Comparison of ENCODE assay signal across 20 cellular contexts in genomic region chr4:47827339-47828047, GRCh38. TPM values are rescaled to one million over a fixed set of nuclear protein-coding genes. Genes with fewer than 3 reads are reported as not detected.
DNase-seq lines count a peak whose midpoint lies in the region; ATAC-seq and TF ChIP-seq lines count a peak whose summit lies in the region.
"Had no signal": no experiment of that assay in that cellular context is flagged by ENCODE, and none has a peak within 500 bp of the region (broad histone marks: within the 10 kb centered on the region; RNA-seq: fewer than 3 reads in every experiment).

No MANE protein-coding gene starts in this region.

- H3K4me1 Mint-ChIP-seq in activated naive CD8-positive, alpha-beta T cell treated with anti-CD3 and anti-CD28 coated beads, Interleukin-2, amount 10 ng/mL, durations not matched to agents 7 days and 5 days, result peaks cover 47% of the 10 kb centered on the region
- H3K4me1 Mint-ChIP-seq in activated naive CD8-positive, alpha-beta T cell treated with anti-CD3 and anti-CD28 coated beads for 36 hours, result peaks cover 14% of the 10 kb centered on the region
- H3K4me1 Mint-ChIP-seq in central memory CD8-positive, alpha-beta T cell, result peaks cover 5% of the 10 kb centered on the region

- H3K79me2 ChIP-seq in Loucy (ENCODE audit: insufficient read depth, low read length), result no peaks in the 10 kb centered on the region

- no peak overlapping the region for H3K9ac ChIP-seq in BLaER1 treated with 17β-estradiol and CSF1 and Interleukin-3, amounts not matched to agents 10 nM and 100 nM
- H3K9ac ChIP-seq in Loucy (ENCODE audit: low read depth, low read length, poor library complexity, severe bottlenecking), result no peak overlapping the region
- H3K9ac ChIP-seq: KMS-11 had no signal

- no peak overlapping the region for H3K27ac Mint-ChIP-seq in activated naive CD8-positive, alpha-beta T cell treated with anti-CD3 and anti-CD28 coated beads, Interleukin-2, amount 10 ng/mL, durations not matched to agents 7 days and 5 days
- no peak overlapping the region for H3K27ac Mint-ChIP-seq in activated naive CD8-positive, alpha-beta T cell treated with anti-CD3 and anti-CD28 coated beads for 36 hours
- H3K27ac Mint-ChIP-seq in central memory CD8-positive, alpha-beta T cell (ENCODE audit: low read depth), result peak overlapping the region; percentile 9

- H3K4me3 Mint-ChIP-seq in activated naive CD8-positive, alpha-beta T cell treated with anti-CD3 and anti-CD28 coated beads, Interleukin-2, amount 10 ng/mL, durations not matched to agents 7 days and 5 days, result peak overlapping the region; percentile 53
- no peak overlapping the region for H3K4me3 Mint-ChIP-seq in activated naive CD8-positive, alpha-beta T cell treated with anti-CD3 and anti-CD28 coated beads for 36 hours
- no peak overlapping the region for H3K4me3 Mint-ChIP-seq in central memory CD8-positive, alpha-beta T cell
- H3K4me3 Mint-ChIP-seq: CD8-positive, alpha-beta memory T cell had no signal

- H3K4me1 ChIP-seq in BLaER1 treated with 17β-estradiol and CSF1 and Interleukin-3, amounts not matched to agents 10 nM and 100 nM, result peaks cover 16 to 41% (median 38%) of the 10 kb centered on the region in 10 experiments
- peaks cover 32% of the 10 kb centered on the region for H3K4me1 ChIP-seq in Loucy (ENCODE audit: insufficient read depth, low read length, poor library complexity, severe bottlenecking)
- H3K4me1 ChIP-seq: A549 had no signal

- H3K27ac ChIP-seq in BLaER1 treated with 17β-estradiol and CSF1 and Interleukin-3, amounts not matched to agents 10 nM and 100 nM, result no peak overlapping the region
- H3K27ac ChIP-seq: A549, KMS-11 had no signal

- no peak for TF ChIP-seq CTCF in Loucy (conservative IDR thresholded peaks at IDR 0.05; ENCODE audit: low read length)

- no peaks in the 10 kb centered on the region for H3F3A ChIP-seq in Loucy (ENCODE audit: low read depth)

- no peak overlapping the region for H2AFZ ChIP-seq in Loucy (ENCODE audit: low read length)

- no peaks in the 10 kb centered on the region for H3K9me3 Mint-ChIP-seq in activated naive CD8-positive, alpha-beta T cell treated with anti-CD3 and anti-CD28 coated beads, Interleukin-2, amount 10 ng/mL, durations not matched to agents 7 days and 5 days
- H3K9me3 Mint-ChIP-seq in activated naive CD8-positive, alpha-beta T cell treated with anti-CD3 and anti-CD28 coated beads for 36 hours, result no peaks in the 10 kb centered on the region
- no peaks in the 10 kb centered on the region for H3K9me3 Mint-ChIP-seq in central memory CD8-positive, alpha-beta T cell
- H3K9me3 Mint-ChIP-seq: CD8-positive, alpha-beta memory T cell had no signal

- H3K9me3 ChIP-seq in BLaER1 treated with 17β-estradiol and CSF1 and Interleukin-3, amounts not matched to agents 10 nM and 100 nM (replicated peaks in 1 of 11), result peaks cover 1 to 5% (median 3%) of the 10 kb centered on the region in 11 experiments; a peak in 20 of 22 replicates
- H3K9me3 ChIP-seq in Loucy (ENCODE audit: insufficient read depth, low read depth, low read length), result no peaks in the 10 kb centered on the region
- H3K9me3 ChIP-seq: A549 had no signal

- H3K4me3 ChIP-seq in BLaER1 treated with 17β-estradiol and CSF1 and Interleukin-3, amounts not matched to agents 10 nM and 100 nM, result no peak overlapping the region
- H3K4me3 ChIP-seq in Loucy (ENCODE audit: low read length, poor library complexity, severe bottlenecking), result peak overlapping the region; percentile 14
- H3K4me3 ChIP-seq: A549 had no signal

- H3K27me3 Mint-ChIP-seq in activated naive CD8-positive, alpha-beta T cell treated with anti-CD3 and anti-CD28 coated beads, Interleukin-2, amount 10 ng/mL, durations not matched to agents 7 days and 5 days, result peaks cover 12% of the 10 kb centered on the region
- peaks cover 10% of the 10 kb centered on the region for H3K27me3 Mint-ChIP-seq in activated naive CD8-positive, alpha-beta T cell treated with anti-CD3 and anti-CD28 coated beads for 36 hours
- H3K27me3 Mint-ChIP-seq in central memory CD8-positive, alpha-beta T cell, result peaks cover 4% of the 10 kb centered on the region

- H3K9me2 ChIP-seq in Loucy (replicated peaks; ENCODE audit: low read depth, low read length), result no peaks in the 10 kb centered on the region

- H3K4me2 ChIP-seq in BLaER1 treated with 17β-estradiol and CSF1 and Interleukin-3, amounts not matched to agents 10 nM and 100 nM, result peak overlapping the region; percentile 23 to 80 (median 58); a peak in 21 of 22 replicates
- peak overlapping the region; percentile 73 for H3K4me2 ChIP-seq in Loucy (ENCODE audit: low read depth, low read length, poor library complexity, severe bottlenecking)
- H3K4me2 ChIP-seq: A549, KMS-11 had no signal

- DNase-seq in activated naive CD8-positive, alpha-beta T cell treated with anti-CD3 and anti-CD28 coated beads, Interleukin-2, amount 10 ng/mL, durations not matched to agents 7 days and 5 days, result no peak
- DNase-seq in activated naive CD8-positive, alpha-beta T cell treated with anti-CD3 and anti-CD28 coated beads for 36 hours, result no peak
- DNase-seq in central memory CD8-positive, alpha-beta T cell (ENCODE audit: low spot score in 2 of 2), result no peak
- no peak for DNase-seq in HuH-7 (ENCODE audit: low spot score)
- no peak for DNase-seq in activated CD8-positive, alpha-beta memory T cell treated with anti-CD3 and anti-CD28 coated beads, Interleukin-2, amount 50 U/mL, for 4 hours
- DNase-seq in NCI-H748 (lab: John Stamatoyannopoulos, UW; ENCODE audit: unreplicated experiment), result no peak
- DNase-seq: C1 segment of cervical spinal cord; CD8-positive, alpha-beta memory T cell; DMS79 treated with DMSO at 0.1 percent for 48 hours; NCI-H1092; NCI-H1436 treated with DMSO at 0.1 percent for 48 hours; NCI-H2081; NCI-H748 treated with DMSO at 0.1 percent for 48 hours; PC-3; RPMI8226 had no signal

- no peaks in the 10 kb centered on the region for H3K36me3 Mint-ChIP-seq in activated naive CD8-positive, alpha-beta T cell treated with anti-CD3 and anti-CD28 coated beads, Interleukin-2, amount 10 ng/mL, durations not matched to agents 7 days and 5 days
- no peaks in the 10 kb centered on the region for H3K36me3 Mint-ChIP-seq in activated naive CD8-positive, alpha-beta T cell treated with anti-CD3 and anti-CD28 coated beads for 36 hours
- H3K36me3 Mint-ChIP-seq in central memory CD8-positive, alpha-beta T cell (ENCODE audit: insufficient read depth), result no peaks in the 10 kb centered on the region
- H3K36me3 Mint-ChIP-seq: CD8-positive, alpha-beta memory T cell had no signal

- ATAC-seq in activated naive CD8-positive, alpha-beta T cell treated with anti-CD3 and anti-CD28 coated beads, Interleukin-2, amount 10 ng/mL, durations not matched to agents 7 days and 5 days (ENCODE audit: low read depth), result peak; percentile 54
- peak; percentile 63 for ATAC-seq in central memory CD8-positive, alpha-beta T cell (replicated peaks; ENCODE audit: extremely low read depth, poor library complexity, severe bottlenecking)
- ATAC-seq: A549, PC-3 had no signal

- no peaks in the 10 kb centered on the region for H3K36me3 ChIP-seq in BLaER1 treated with 17β-estradiol and CSF1 and Interleukin-3, amounts not matched to agents 10 nM and 100 nM
- H3K36me3 ChIP-seq in Loucy (ENCODE audit: insufficient read depth, low read length), result no peaks in the 10 kb centered on the region

- no peaks in the 10 kb centered on the region for H4K20me1 ChIP-seq in BLaER1 treated with 17β-estradiol and CSF1 and Interleukin-3, amounts not matched to agents 10 nM and 100 nM
- H4K20me1 ChIP-seq in Loucy (ENCODE audit: insufficient read depth, low read length, poor library complexity, severe bottlenecking), result no peaks in the 10 kb centered on the region

- no peaks in the 10 kb centered on the region for H3K27me3 ChIP-seq in BLaER1 treated with 17β-estradiol and CSF1 and Interleukin-3, amounts not matched to agents 10 nM and 100 nM
- H3K27me3 ChIP-seq in Loucy (ENCODE audit: insufficient read depth, low read length, poor library complexity, severe bottlenecking), result no peaks in the 10 kb centered on the region

- POLR2A ChIA-PET in activated naive CD8-positive, alpha-beta T cell treated with anti-CD3 and anti-CD28 coated beads, Interleukin-2, amount 10 ng/mL, durations not matched to agents 7 days and 5 days (lab: Charles Lee), result interaction anchor here (1.3 to 1.5 kb wide), 2 partner anchors 9 to 12 kb away, joined by 4 to 7 read pairs; no protein-coding TSS in a partner anchor

RNA-seq across cellular contexts. Expression of gene CORIN, which starts 10.4 kb away (rescaled TPM):
- total RNA-seq in activated naive CD8-positive, alpha-beta T cell treated with anti-CD3 and anti-CD28 coated beads, Interleukin-2, amount 10 ng/mL, durations not matched to agents 7 days and 5 days, result under 1 TPM; 0.37 to 0.39 TPM
- total RNA-seq in activated naive CD8-positive, alpha-beta T cell treated with anti-CD3 and anti-CD28 coated beads for 36 hours, result not detected
- total RNA-seq: G401, PC-3 had no signal
